ENCODE assay signal across 16 cellular contexts in the genomic region with DNA sequence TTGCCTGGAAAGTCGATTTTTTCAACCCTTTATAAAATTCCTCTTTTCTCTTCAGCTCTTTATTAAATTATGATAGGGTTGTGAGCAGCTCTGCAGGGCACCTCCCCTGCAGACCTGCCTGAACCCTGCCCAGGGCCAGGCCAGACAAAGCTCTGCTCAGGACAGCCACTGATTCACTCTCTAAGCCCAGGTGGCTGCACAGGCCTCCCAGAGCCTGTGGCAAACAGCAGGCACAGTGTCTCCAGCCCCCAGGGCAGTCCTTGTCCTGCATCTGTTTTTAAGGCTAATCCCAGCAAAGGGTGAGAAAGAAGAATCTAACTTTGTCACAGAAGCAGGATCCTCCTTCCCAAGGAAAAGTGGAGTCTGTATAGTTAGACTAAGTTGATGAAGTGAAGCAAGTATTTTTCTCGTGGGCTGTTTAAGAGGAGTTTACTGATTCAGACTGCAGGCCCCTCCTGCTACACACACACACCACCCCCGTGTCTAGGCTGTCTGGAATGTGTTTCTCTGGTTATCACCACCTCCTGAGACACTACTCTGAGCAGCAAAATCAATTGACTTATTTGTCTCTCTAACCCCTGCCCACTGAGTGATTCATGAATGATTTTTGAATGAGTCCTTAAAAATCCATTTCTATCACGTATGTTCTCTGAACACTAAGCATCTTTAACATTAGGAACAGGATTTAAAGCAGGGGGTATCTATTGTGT.
DNase-seq lines count a peak whose midpoint lies in the region; ATAC-seq, FAIRE-seq and TF ChIP-seq lines count a peak whose summit lies in the region.
"Had no signal": no experiment of that assay in that cellular context is flagged by ENCODE, and none has a peak within 500 bp of the region (broad histone marks: within the 10 kb centered on the region; RNA-seq: fewer than 3 reads in every experiment).

No MANE protein-coding gene starts in this region.

- peak overlapping the region; percentile 72 for H3K9ac ChIP-seq in astrocyte (ENCODE audit: low read length)

- H3K36me3 Mint-ChIP-seq in astrocyte (ENCODE audit: low read depth, unreplicated experiment) (no peaks in the 10 kb centered on the region), type B pancreatic cell (no peaks in the 10 kb centered on the region)
- H3K36me3 Mint-ChIP-seq in natural killer cell treated with Interleukin-12 subunit alpha and Interleukin-12 subunit beta and Interleukin-15 and Interleukin-18, amount 100 ng/mL, for 72 hours, result no peaks in the 10 kb centered on the region
- H3K36me3 Mint-ChIP-seq: activated naive CD8-positive, alpha-beta T cell treated with anti-CD3 and anti-CD28 coated beads, Interleukin-2, amount 10 ng/mL, durations not matched to agents 7 days and 5 days; stimulated activated naive B cell treated with anti-CD40 and anti-IgM and Interleukin-4, amounts not matched to agents 10 μg/mL and 1 μg/mL and 100 μg/mL, for 72 hours had no signal

- 49 to 58% methylated on average over 4 of the region's 4 CpGs for WGBS in testis, 2 donors

- H3K27me3 ChIP-seq in left ventricle myocardium inferior (ENCODE audit: low read depth) (no peaks in the 10 kb centered on the region), astrocyte (ENCODE audit: insufficient read depth, low read length) (no peaks in the 10 kb centered on the region), testis (no peaks in the 10 kb centered on the region)

- H3K27me3 Mint-ChIP-seq in astrocyte (ENCODE audit: low read depth, unreplicated experiment), result no peaks in the 10 kb centered on the region
- peaks cover 14% of the 10 kb centered on the region for H3K27me3 Mint-ChIP-seq in type B pancreatic cell
- no peaks in the 10 kb centered on the region for H3K27me3 Mint-ChIP-seq in natural killer cell treated with Interleukin-12 subunit alpha and Interleukin-12 subunit beta and Interleukin-15 and Interleukin-18, amount 100 ng/mL, for 72 hours
- H3K27me3 Mint-ChIP-seq: activated naive CD8-positive, alpha-beta T cell treated with anti-CD3 and anti-CD28 coated beads, Interleukin-2, amount 10 ng/mL, durations not matched to agents 7 days and 5 days; stimulated activated naive B cell treated with anti-CD40 and anti-IgM and Interleukin-4, amounts not matched to agents 10 μg/mL and 1 μg/mL and 100 μg/mL, for 72 hours had no signal

- DNase-seq in left ventricle myocardium superior, result no peak
- no peak for DNase-seq in left ventricle myocardium inferior
- peak; percentile 95 for DNase-seq in astrocyte (ENCODE audit: low read depth)
- DNase-seq in hepatic stellate cell (ENCODE audit: low spot score), result peak; percentile 33
- no peak for DNase-seq in type B pancreatic cell (ENCODE audit: extremely low spot score, unreplicated experiment)
- no peak for DNase-seq in natural killer cell treated with Interleukin-12 subunit alpha and Interleukin-12 subunit beta and Interleukin-15 and Interleukin-18, amount 100 ng/mL, for 72 hours (ENCODE audit: low spot score)
- no peak for DNase-seq in stimulated activated CD4-positive, alpha-beta T cell treated with anti-CD3 and anti-CD28 coated beads, Interleukin-4, amount 100 ng/mL, for 4 hours
- DNase-seq in testis, result no peak
- DNase-seq: activated CD4-positive, alpha-beta T cell treated with anti-CD3 and anti-CD28 coated beads for 48 hours; activated naive CD8-positive, alpha-beta T cell treated with anti-CD3 and anti-CD28 coated beads, Interleukin-2, amount 10 ng/mL, durations not matched to agents 7 days and 5 days; AML-193; NCI-H1694 treated with DMSO at 0.1 percent for 48 hours; stimulated activated naive B cell treated with anti-CD40 and anti-IgM and Interleukin-4, amounts not matched to agents 10 μg/mL and 1 μg/mL and 100 μg/mL, for 72 hours had no signal

- H3K4me3 Mint-ChIP-seq in astrocyte (ENCODE audit: unreplicated experiment) (peak overlapping the region; percentile 73), type B pancreatic cell (peak overlapping the region; percentile 26)
- H3K4me3 Mint-ChIP-seq in natural killer cell treated with Interleukin-12 subunit alpha and Interleukin-12 subunit beta and Interleukin-15 and Interleukin-18, amount 100 ng/mL, for 72 hours, result no peak overlapping the region
- H3K4me3 Mint-ChIP-seq: activated naive CD8-positive, alpha-beta T cell treated with anti-CD3 and anti-CD28 coated beads, Interleukin-2, amount 10 ng/mL, durations not matched to agents 7 days and 5 days; stimulated activated naive B cell treated with anti-CD40 and anti-IgM and Interleukin-4, amounts not matched to agents 10 μg/mL and 1 μg/mL and 100 μg/mL, for 72 hours had no signal

- H3K4me1 Mint-ChIP-seq in astrocyte (ENCODE audit: low read depth, unreplicated experiment), result peaks cover 40% of the 10 kb centered on the region
- H3K4me1 Mint-ChIP-seq in type B pancreatic cell (ENCODE audit: unreplicated experiment), result peaks cover 42% of the 10 kb centered on the region
- no peaks in the 10 kb centered on the region for H3K4me1 Mint-ChIP-seq in natural killer cell treated with Interleukin-12 subunit alpha and Interleukin-12 subunit beta and Interleukin-15 and Interleukin-18, amount 100 ng/mL, for 72 hours (ENCODE audit: low read depth in 2 of 2)
- H3K4me1 Mint-ChIP-seq: activated naive CD8-positive, alpha-beta T cell treated with anti-CD3 and anti-CD28 coated beads, Interleukin-2, amount 10 ng/mL, durations not matched to agents 7 days and 5 days; stimulated activated naive B cell treated with anti-CD40 and anti-IgM and Interleukin-4, amounts not matched to agents 10 μg/mL and 1 μg/mL and 100 μg/mL, for 72 hours had no signal

- peak overlapping the region; percentile 91 for H3K27ac Mint-ChIP-seq in astrocyte (ENCODE audit: unreplicated experiment)
- H3K27ac Mint-ChIP-seq in type B pancreatic cell, result no peak overlapping the region
- H3K27ac Mint-ChIP-seq in natural killer cell treated with Interleukin-12 subunit alpha and Interleukin-12 subunit beta and Interleukin-15 and Interleukin-18, amount 100 ng/mL, for 72 hours, result no peak overlapping the region
- H3K27ac Mint-ChIP-seq: activated naive CD8-positive, alpha-beta T cell treated with anti-CD3 and anti-CD28 coated beads, Interleukin-2, amount 10 ng/mL, durations not matched to agents 7 days and 5 days; stimulated activated naive B cell treated with anti-CD40 and anti-IgM and Interleukin-4, amounts not matched to agents 10 μg/mL and 1 μg/mL and 100 μg/mL, for 72 hours had no signal

- H3K9me3 ChIP-seq in left ventricle myocardium inferior (replicated peaks) (no peaks in the 10 kb centered on the region), astrocyte (ENCODE audit: insufficient read depth, low read depth, low read length) (no peaks in the 10 kb centered on the region), testis (no peaks in the 10 kb centered on the region)

- peak; percentile 62 for FAIRE-seq in astrocyte (lab: Jason Lieb, UNC)
- FAIRE-seq: frontal cortex, GM19239 had no signal

- H3K4me3 ChIP-seq in left ventricle myocardium inferior (no peak overlapping the region), astrocyte (ENCODE audit: insufficient read depth, low read depth, low read length) (peak overlapping the region; percentile 24), testis (no peak overlapping the region)

- peak overlapping the region; percentile 36 for H2AFZ ChIP-seq in astrocyte (ENCODE audit: low read depth, low read length)

- TF ChIP-seq CTCF in left ventricle myocardium inferior (IDR thresholded peaks at IDR 0.05; ENCODE audit: borderline replicate concordance) (no peak), astrocyte (IDR thresholded peaks at IDR 0.05; ENCODE audit: insufficient read depth, low read depth, low read length) (no peak), type B pancreatic cell (conservative IDR thresholded peaks at IDR 0.05) (no peak), testis (IDR thresholded peaks at IDR 0.05) (no peak)

- peak; percentile 45 for ATAC-seq in left ventricle myocardium superior
- no peak for ATAC-seq in natural killer cell treated with Interleukin-12 subunit alpha and Interleukin-12 subunit beta and Interleukin-15 and Interleukin-18, amount 100 ng/mL, for 72 hours
- ATAC-seq: Right ventricle myocardium inferior; stimulated activated naive B cell treated with anti-CD40 and anti-IgM and Interleukin-4, amounts not matched to agents 10 μg/mL and 1 μg/mL and 100 μg/mL, for 72 hours had no signal

- no peaks in the 10 kb centered on the region for H3K79me2 ChIP-seq in astrocyte (ENCODE audit: insufficient read depth, low read length)

- no peaks in the 10 kb centered on the region for H4K20me1 ChIP-seq in astrocyte (ENCODE audit: insufficient read depth, low read length)

- no peak for TF ChIP-seq POLR2A in testis (IDR thresholded peaks at IDR 0.05)

- H3K27ac ChIP-seq in left ventricle myocardium inferior (replicated peaks) (no peak overlapping the region), astrocyte (ENCODE audit: low read depth, low read length) (peak overlapping the region; percentile 73), testis (no peak overlapping the region)

- H3K4me1 ChIP-seq in left ventricle myocardium inferior (no peaks in the 10 kb centered on the region), astrocyte (ENCODE audit: insufficient read depth, low read length) (peaks cover 26% of the 10 kb centered on the region), testis (peaks cover 13% of the 10 kb centered on the region)

- peak overlapping the region; percentile 83 for H3K4me2 ChIP-seq in astrocyte (ENCODE audit: low read length)

- intact Hi-C loops in left ventricle myocardium superior (cut with micrococcal nuclease) (no loop called here), left ventricle myocardium inferior (cut with micrococcal nuclease) (no loop called here), testis (cut with DNase I; ENCODE audit: low total_unique reads) (no loop called here)

- H3K36me3 ChIP-seq in left ventricle myocardium inferior (no peaks in the 10 kb centered on the region), astrocyte (ENCODE audit: insufficient read depth, low read length) (no peaks in the 10 kb centered on the region), testis (ENCODE audit: low read depth, missing control alignments) (no peaks in the 10 kb centered on the region)

- H3K9me3 Mint-ChIP-seq in astrocyte (ENCODE audit: unreplicated experiment) (no peaks in the 10 kb centered on the region), type B pancreatic cell (no peaks in the 10 kb centered on the region)
- H3K9me3 Mint-ChIP-seq in natural killer cell treated with Interleukin-12 subunit alpha and Interleukin-12 subunit beta and Interleukin-15 and Interleukin-18, amount 100 ng/mL, for 72 hours, result no peaks in the 10 kb centered on the region
- H3K9me3 Mint-ChIP-seq: activated naive CD8-positive, alpha-beta T cell treated with anti-CD3 and anti-CD28 coated beads, Interleukin-2, amount 10 ng/mL, durations not matched to agents 7 days and 5 days; stimulated activated naive B cell treated with anti-CD40 and anti-IgM and Interleukin-4, amounts not matched to agents 10 μg/mL and 1 μg/mL and 100 μg/mL, for 72 hours had no signal

Comparison
In these comparisons a context has a peak if more than half of its experiments do, and no peak if none do; other contexts are left out.
1. DNase-seq: peak in astrocyte (single experiment) and hepatic stellate cell (single experiment); none in left ventricle myocardium superior (single experiment), left ventricle myocardium inferior (single experiment), type B pancreatic cell (single experiment), natural killer cell treated with Interleukin-12 subunit alpha and Interleukin-12 subunit beta and Interleukin-15 and Interleukin-18, amount 100 ng/mL, for 72 hours (single experiment), stimulated activated CD4-positive, alpha-beta T cell treated with anti-CD3 and anti-CD28 coated beads, Interleukin-4, amount 100 ng/mL, for 4 hours (0 of 2) and testis (single experiment).